Comparison of ENCODE assay signal across 9 cellular contexts in genomic region chr1:93753766-93754763, GRCh38.
DNase-seq lines count a peak whose midpoint lies in the region; ATAC-seq, FAIRE-seq and TF ChIP-seq lines count a peak whose summit lies in the region.
"Had no signal": no experiment of that assay in that cellular context is flagged by ENCODE, and none has a peak within 500 bp of the region (broad histone marks: within the 10 kb centered on the region; RNA-seq: fewer than 3 reads in every experiment).

No MANE protein-coding gene starts in this region.

- H3K4me1 ChIP-seq in body of pancreas (peaks cover 5% of the 10 kb centered on the region), HepG2 (ENCODE audit: insufficient read depth, low read length) (peaks cover 78% of the 10 kb centered on the region)

- no peak overlapping the region for H3K4me3 ChIP-seq in AG09309 (ENCODE audit: control insufficient read depth, low read depth, low read length)
- no peak overlapping the region for H3K4me3 ChIP-seq in body of pancreas
- H3K4me3 ChIP-seq in HepG2 (replicated peaks in 1 of 3; ENCODE audit: insufficient read depth in 1 of 3, low read depth in 2 of 3, low read length in 3 of 3) = no peak overlapping the region

- H3K9ac ChIP-seq in HepG2 (ENCODE audit: insufficient read depth, low read depth, low read length) = no peak overlapping the region

- in situ Hi-C loops in HepG2 (cut with HindIII; ENCODE audit: extremely low pct_ligation_motif_present, low pct_unique_long_range_greater_than_20kb) = no loop called here

- intact Hi-C loops in body of pancreas (cut with DNase I) (no loop called here), HepG2 (cut with micrococcal nuclease; ENCODE audit: unreplicated experiment) (no loop called here)

- TF ChIP-seq POLR2A in body of pancreas (IDR thresholded peaks at IDR 0.05) = no peak
- TF ChIP-seq POLR2A in HepG2 (IDR thresholded peaks at IDR 0.05; ENCODE audit: insufficient read depth in 1 of 2, low read depth in 2 of 2, low read length in 2 of 2) = no peak

- peak; percentile 63 for FAIRE-seq in HepG2 (lab: Jason Lieb, UNC)

- 62 to 69% methylated on average over 6 of the region's 6 CpGs for WGBS in body of pancreas, 2 donors
- WGBS in HepG2 (ENCODE audit: low lambda C conversion rate) = 11% methylated on average over 6 of the region's 6 CpGs

- H3K27ac ChIP-seq in body of pancreas (no peak overlapping the region), HepG2 (ENCODE audit: extremely low read length, insufficient read depth, low read length) (peak overlapping the region; percentile 41)

- H3K4me2 ChIP-seq in HepG2 (ENCODE audit: low read depth, low read length) = peak overlapping the region; percentile 34

- no peaks in the 10 kb centered on the region for H4K20me1 ChIP-seq in HepG2 (ENCODE audit: insufficient read depth, low read length)

- ATAC-seq in body of pancreas (peak; percentile 38), HepG2 (peak; percentile 47), HG03442 (IDR thresholded peaks at IDR 0.05; ENCODE audit: unreplicated experiment) (no peak)

- no peaks in the 10 kb centered on the region for H3K36me3 ChIP-seq in body of pancreas (replicated peaks in 1 of 2; ENCODE audit: insufficient read depth in 1 of 2, low read depth in 2 of 2)
- no peaks in the 10 kb centered on the region for H3K36me3 ChIP-seq in HepG2 (replicated peaks in 1 of 2; ENCODE audit: control insufficient read depth in 1 of 2, insufficient read depth in 2 of 2, low read length in 2 of 2)

- POLR2A ChIA-PET in HepG2 (lab: Yijun Ruan, JAX) = interaction anchor here (0.8 to 1.1 kb wide), 2 partner anchors 15 to 31 kb away, joined by 3 read pairs; no protein-coding TSS in a partner anchor

- H3K9me3 ChIP-seq in body of pancreas = no peaks in the 10 kb centered on the region
- H3K9me3 ChIP-seq in HepG2 (ENCODE audit: low read length) = no peaks in the 10 kb centered on the region

- DNase-seq in AG09309 (ENCODE audit: low read depth) (peak; percentile 80), M059J (ENCODE audit: low read depth) (peak; percentile 96), body of pancreas (peak in 1 of 4 donors; percentile 21), HepG2 (ENCODE audit: low spot score) (peak; percentile 75), iPS-NIHi11 (ENCODE audit: low spot score) (no peak), NCI-H748 treated with DMSO at 0.1 percent for 48 hours (lab: John Stamatoyannopoulos, UW) (no peak), mesenteric fat pad (ENCODE audit: low spot score) (no peak)
- DNase-seq: activated T-cell treated with anti-CD3 and anti-CD28 coated beads, Interleukin-2, amount 50 U/mL, for 48 hours had no signal

- peak in 1 of 2 experiments; percentile 62; a peak in 2 of 4 replicates for TF ChIP-seq EP300 in HepG2 (IDR thresholded peaks at IDR 0.05; ENCODE audit: low read depth in 2 of 2, low read length in 2 of 2)
- no peak for TF ChIP-seq EP300 in HepG2 (CRISPR knock-in tag; IDR thresholded peaks at IDR 0.05; ENCODE audit: borderline replicate concordance)

- CTCF ChIA-PET in HepG2 (lab: Yijun Ruan, JAX; ENCODE audit: low intra/inter-chr PET ratio, low total read pairs) = no interaction called here

- H2AFZ ChIP-seq in HepG2 (ENCODE audit: low read length) = no peak overlapping the region

- BruUV-seq in HepG2 (replicated peaks; lab: Mats Ljungman, UMichigan) = no TSS peak

- no peak for TF ChIP-seq RAD21 in HepG2 (CRISPR knock-in tag; IDR thresholded peaks at IDR 0.05)

- no peaks in the 10 kb centered on the region for H3K79me2 ChIP-seq in HepG2 (ENCODE audit: insufficient read depth, low read length)

- TF ChIP-seq CTCF in AG09309 (IDR thresholded peaks at IDR 0.05; ENCODE audit: control insufficient read depth, insufficient read depth, low read depth, low read length, missing control alignments) = no peak
- TF ChIP-seq CTCF in body of pancreas (IDR thresholded peaks at IDR 0.05) = no peak
- no peak for TF ChIP-seq CTCF in HepG2 (CRISPR knock-in tag; IDR thresholded peaks at IDR 0.05)

- H3K27me3 ChIP-seq in body of pancreas (no peaks in the 10 kb centered on the region), HepG2 (ENCODE audit: control insufficient read depth in 1 of 2, insufficient read depth in 2 of 2, low read length in 2 of 2) (no peaks in the 10 kb centered on the region)

TF ChIP-seq in HepG2, 621 proteins besides CTCF, POLR2A, EP300 and RAD21 (continues in another document):
- TF ChIP-seq SIX4 (CRISPR knock-in tag; IDR thresholded peaks at IDR 0.05) (0 out of 2 replicates have a peak, but pooled peaks have one; percentile 19), BRCA1 (CRISPR knock-in tag; IDR thresholded peaks at IDR 0.05) (no peak), BHLHE40 (IDR thresholded peaks at IDR 0.05; ENCODE audit: low read length) (no peak), FOXA3 (CRISPR knock-in tag; IDR thresholded peaks at IDR 0.05) (peak; percentile 46), ATF7 (IDR thresholded peaks at IDR 0.05) (peak; percentile 53; the same call in 1 of the 2 replicates), ATF7 (CRISPR knock-in tag; IDR thresholded peaks at IDR 0.05) (no peak), ZBTB20 (CRISPR knock-in tag; IDR thresholded peaks at IDR 0.05; ENCODE audit: borderline replicate concordance, low read depth) (no peak), ZNF883 (CRISPR knock-in tag; IDR thresholded peaks at IDR 0.05; ENCODE audit: not compliant biosample characterization) (no peak), MAFK (conservative IDR thresholded peaks at IDR 0.05 in 1 of 2, IDR thresholded peaks at IDR 0.05 in 1 of 2; ENCODE audit: low read length in 2 of 2) (peak; percentile 58 to 74; a peak in 3 of 4 replicates), NCOA2 (CRISPR knock-in tag; IDR thresholded peaks at IDR 0.05) (peak; percentile 78), RARA (CRISPR knock-in tag; IDR thresholded peaks at IDR 0.05) (peak; percentile 60), HHEX (CRISPR knock-in tag; IDR thresholded peaks at IDR 0.05) (no peak), GABPB1 (CRISPR knock-in tag; IDR thresholded peaks at IDR 0.05) (no peak), IKZF1 (IDR thresholded peaks at IDR 0.05) (no peak), PLRG1 (conservative IDR thresholded peaks at IDR 0.05) (no peak), CENPT (CRISPR knock-in tag; IDR thresholded peaks at IDR 0.05; ENCODE audit: low read depth) (no peak), ETV5 (CRISPR knock-in tag; IDR thresholded peaks at IDR 0.05; ENCODE audit: borderline replicate concordance) (peak; percentile 27; the same call in 1 of the 2 replicates), SAP130 (CRISPR knock-in tag; IDR thresholded peaks at IDR 0.05; ENCODE audit: low read depth) (peak; percentile 60; the same call in 1 of the 2 replicates), ZNF468 (CRISPR knock-in tag; IDR thresholded peaks at IDR 0.05) (no peak), ZNF101 (CRISPR knock-in tag; IDR thresholded peaks at IDR 0.05; ENCODE audit: borderline replicate concordance, low read depth) (no peak), GATAD2A (CRISPR knock-in tag; IDR thresholded peaks at IDR 0.05) (peak; percentile 73)
- TF ChIP-seq, protein P1, sequence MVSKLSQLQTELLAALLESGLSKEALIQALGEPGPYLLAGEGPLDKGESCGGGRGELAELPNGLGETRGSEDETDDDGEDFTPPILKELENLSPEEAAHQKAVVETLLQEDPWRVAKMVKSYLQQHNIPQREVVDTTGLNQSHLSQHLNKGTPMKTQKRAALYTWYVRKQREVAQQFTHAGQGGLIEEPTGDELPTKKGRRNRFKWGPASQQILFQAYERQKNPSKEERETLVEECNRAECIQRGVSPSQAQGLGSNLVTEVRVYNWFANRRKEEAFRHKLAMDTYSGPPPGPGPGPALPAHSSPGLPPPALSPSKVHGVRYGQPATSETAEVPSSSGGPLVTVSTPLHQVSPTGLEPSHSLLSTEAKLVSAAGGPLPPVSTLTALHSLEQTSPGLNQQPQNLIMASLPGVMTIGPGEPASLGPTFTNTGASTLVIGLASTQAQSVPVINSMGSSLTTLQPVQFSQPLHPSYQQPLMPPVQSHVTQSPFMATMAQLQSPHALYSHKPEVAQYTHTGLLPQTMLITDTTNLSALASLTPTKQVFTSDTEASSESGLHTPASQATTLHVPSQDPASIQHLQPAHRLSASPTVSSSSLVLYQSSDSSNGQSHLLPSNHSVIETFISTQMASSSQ (IDR thresholded peaks at IDR 0.05; ENCODE audit: low read depth) = 0 out of 2 replicates have a peak, but pooled peaks have one; percentile 34
- TF ChIP-seq, protein P1 (CRISPR knock-in tag; IDR thresholded peaks at IDR 0.05; ENCODE audit: borderline replicate concordance) = no peak; the same call in 1 of the 2 replicates
- TF ChIP-seq, protein P2, sequence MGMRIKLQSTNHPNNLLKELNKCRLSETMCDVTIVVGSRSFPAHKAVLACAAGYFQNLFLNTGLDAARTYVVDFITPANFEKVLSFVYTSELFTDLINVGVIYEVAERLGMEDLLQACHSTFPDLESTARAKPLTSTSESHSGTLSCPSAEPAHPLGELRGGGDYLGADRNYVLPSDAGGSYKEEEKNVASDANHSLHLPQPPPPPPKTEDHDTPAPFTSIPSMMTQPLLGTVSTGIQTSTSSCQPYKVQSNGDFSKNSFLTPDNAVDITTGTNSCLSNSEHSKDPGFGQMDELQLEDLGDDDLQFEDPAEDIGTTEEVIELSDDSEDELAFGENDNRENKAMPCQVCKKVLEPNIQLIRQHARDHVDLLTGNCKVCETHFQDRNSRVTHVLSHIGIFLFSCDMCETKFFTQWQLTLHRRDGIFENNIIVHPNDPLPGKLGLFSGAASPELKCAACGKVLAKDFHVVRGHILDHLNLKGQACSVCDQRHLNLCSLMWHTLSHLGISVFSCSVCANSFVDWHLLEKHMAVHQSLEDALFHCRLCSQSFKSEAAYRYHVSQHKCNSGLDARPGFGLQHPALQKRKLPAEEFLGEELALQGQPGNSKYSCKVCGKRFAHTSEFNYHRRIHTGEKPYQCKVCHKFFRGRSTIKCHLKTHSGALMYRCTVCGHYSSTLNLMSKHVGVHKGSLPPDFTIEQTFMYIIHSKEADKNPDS (CRISPR knock-in tag; IDR thresholded peaks at IDR 0.05) = no peak

Comparison
In these comparisons a context has a peak if more than half of its experiments do, and no peak if none do; other contexts are left out.
1. DNase-seq: peak in AG09309 (single experiment), M059J (single experiment) and HepG2 (single experiment); none in iPS-NIHi11 (single experiment), NCI-H748 treated with DMSO at 0.1 percent for 48 hours (single experiment) and mesenteric fat pad (single experiment).